Comparison of ENCODE assay signal across 9 cellular contexts in the genomic region with DNA sequence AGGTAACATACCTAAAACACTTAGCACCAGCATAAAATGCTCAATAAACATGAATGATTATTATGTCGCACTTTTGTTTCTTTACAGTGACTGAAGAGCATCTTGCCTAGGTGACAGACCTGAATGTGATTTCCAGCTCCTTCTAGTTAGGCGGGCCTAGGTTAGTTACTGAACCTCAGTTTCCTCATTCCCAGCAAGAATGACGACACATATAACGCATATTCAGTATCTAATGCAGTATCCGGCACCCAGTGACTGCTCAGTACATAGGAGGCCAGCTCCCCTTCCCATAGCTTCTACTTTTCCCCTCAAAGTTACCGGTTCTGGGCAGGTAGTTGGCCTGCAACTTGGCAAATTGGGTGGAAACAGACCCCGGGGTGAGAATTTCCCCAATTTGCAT. TPM values are rescaled to one million over a fixed set of nuclear protein-coding genes. Genes with fewer than 3 reads are reported as not detected.
DNase-seq lines count a peak whose midpoint lies in the region; ATAC-seq and TF ChIP-seq lines count a peak whose summit lies in the region.
"Had no signal": no experiment of that assay in that cellular context is flagged by ENCODE, and none has a peak within 500 bp of the region (broad histone marks: within the 10 kb centered on the region; RNA-seq: fewer than 3 reads in every experiment).

No MANE protein-coding gene starts in this region.

- H3K4me3 ChIP-seq in Caco-2 (ENCODE audit: low read depth, low read length): peak overlapping the region; percentile 74
- peak overlapping the region; percentile 80 for H3K4me3 ChIP-seq in brain microvascular endothelial cell (ENCODE audit: low read depth, low read length)
- H3K4me3 ChIP-seq in tibial nerve: peak overlapping the region in 1 of 4 donors; percentile 57

- H3K27me3 Mint-ChIP-seq in Caco-2 (ENCODE audit: insufficient read depth, unreplicated experiment): no peaks in the 10 kb centered on the region
- H3K27me3 Mint-ChIP-seq in naive thymus-derived CD8-positive, alpha-beta T cell: peaks cover 0 to 2% (median 0%) of the 10 kb centered on the region in 5 donors

- no peak for ATAC-seq in naive thymus-derived CD8-positive, alpha-beta T cell
- no peak for ATAC-seq in GM21515 (IDR thresholded peaks at IDR 0.05; ENCODE audit: unreplicated experiment)

- DNase-seq in Caco-2 (no peak), Kasumi-1 (lab: John Stamatoyannopoulos, UW) (peak; percentile 10 to 16), brain microvascular endothelial cell (no peak), tibial nerve (ENCODE audit: low spot score in 2 of 2) (no peak), dedifferentiated amniotic fluid mesenchymal stem cell (ENCODE audit: extremely low spot score) (no peak), cardiac septum (ENCODE audit: low spot score) (no peak)
- no peak for DNase-seq in naive thymus-derived CD8-positive, alpha-beta T cell

- CTCF ChIA-PET in Caco-2 (lab: Charles Lee): no interaction called here

- peaks cover 6% of the 10 kb centered on the region for H3K4me1 Mint-ChIP-seq in Caco-2 (ENCODE audit: low read depth, unreplicated experiment)
- peaks cover 11 to 28% (median 20%) of the 10 kb centered on the region in 4 donors for H3K4me1 Mint-ChIP-seq in naive thymus-derived CD8-positive, alpha-beta T cell

- TSS peak; percentile 35 for BruUV-seq in Caco-2 (replicated peaks; lab: Mats Ljungman, UMichigan)

- H3K4me3 Mint-ChIP-seq in Caco-2 (ENCODE audit: unreplicated experiment): peak overlapping the region; percentile 98
- peak overlapping the region; percentile 80 to 96 (median 90) for H3K4me3 Mint-ChIP-seq in naive thymus-derived CD8-positive, alpha-beta T cell

- no peak for TF ChIP-seq CTCF in Caco-2 (IDR thresholded peaks at IDR 0.05; ENCODE audit: insufficient read depth in 1 of 2, low read depth in 1 of 2, low read length in 1 of 2, severe bottlenecking in 1 of 2, unreplicated experiment in 1 of 2)
- no peak for TF ChIP-seq CTCF in brain microvascular endothelial cell (IDR thresholded peaks at IDR 0.05; ENCODE audit: low read depth, low read length, missing control alignments)
- TF ChIP-seq CTCF in tibial nerve (IDR thresholded peaks at IDR 0.05): no peak

- peaks cover 29% of the 10 kb centered on the region for H3K36me3 Mint-ChIP-seq in Caco-2 (ENCODE audit: insufficient read depth, unreplicated experiment)
- H3K36me3 Mint-ChIP-seq in naive thymus-derived CD8-positive, alpha-beta T cell: peaks cover 0 to 9% (median 0%) of the 10 kb centered on the region in 3 donors

- no peak for TF ChIP-seq EP300 in tibial nerve (IDR thresholded peaks at IDR 0.05)

- H3K27ac ChIP-seq in brain microvascular endothelial cell (no peak overlapping the region), tibial nerve (no peak overlapping the region)
- H3K27ac ChIP-seq: parathyroid adenoma had no signal

- intact Hi-C loops in Caco-2 (cut with micrococcal nuclease; ENCODE audit: unreplicated experiment): loop anchor here (2.0 kb wide), 1 partner anchor 16 kb away; the partner anchor contains the start of gene PAQR7
- intact Hi-C loops in cardiac septum (cut with DNase I): no loop called here

- no peaks in the 10 kb centered on the region for H3K9me3 Mint-ChIP-seq in Caco-2 (ENCODE audit: unreplicated experiment)
- no peaks in the 10 kb centered on the region for H3K9me3 Mint-ChIP-seq in naive thymus-derived CD8-positive, alpha-beta T cell

- H3K27me3 ChIP-seq in Caco-2 (replicated peaks; ENCODE audit: control insufficient read depth, insufficient read depth, low read length) (no peaks in the 10 kb centered on the region), brain microvascular endothelial cell (replicated peaks) (no peaks in the 10 kb centered on the region), tibial nerve (no peaks in the 10 kb centered on the region)

- H3K4me1 ChIP-seq in Caco-2 (peaks cover 6% of the 10 kb centered on the region; the same call in 1 of the 2 replicates), tibial nerve (peaks cover 0 to 24% (median 10%) of the 10 kb centered on the region in 4 donors)

- POLR2A ChIA-PET in Caco-2 (lab: Charles Lee): interaction anchor here (0.6 kb wide), 1 partner anchor 375 kb away, joined by 3 read pairs; no protein-coding TSS in a partner anchor
- POLR2A ChIA-PET in naive thymus-derived CD8-positive, alpha-beta T cell (lab: Charles Lee): no interaction called here

- in situ Hi-C loops in brain microvascular endothelial cell (cut with HindIII; ENCODE audit: low pct_ligation_motif_present, low sequenced_read_pairs): no loop called here

- TF ChIP-seq POLR2A in tibial nerve (IDR thresholded peaks at IDR 0.05): no peak

- H3K36me3 ChIP-seq in Caco-2 (ENCODE audit: control insufficient read depth, insufficient read depth, low read length) (no peaks in the 10 kb centered on the region), brain microvascular endothelial cell (replicated peaks) (peaks cover 4% of the 10 kb centered on the region), tibial nerve (peaks cover 0 to 15% (median 0%) of the 10 kb centered on the region in 3 donors)

- H3K9me3 ChIP-seq in Caco-2: no peaks in the 10 kb centered on the region; the same call in 1 of the 2 replicates
- H3K9me3 ChIP-seq in tibial nerve: no peaks in the 10 kb centered on the region

- WGBS in tibial nerve, 2 donors: 47 to 48% methylated on average over 7 of the region's 7 CpGs

- H3K27ac Mint-ChIP-seq in Caco-2 (ENCODE audit: unreplicated experiment): peak overlapping the region; percentile 96
- H3K27ac Mint-ChIP-seq in naive thymus-derived CD8-positive, alpha-beta T cell: peak overlapping the region in 7 of 10 donors; percentile 8 to 84 (median 59)

RNA-seq across cellular contexts. Expression of gene AUNIP, which starts 0.8 kb away (rescaled TPM):
- 12.3 and 16.8 TPM in 2 replicates for total RNA-seq in Caco-2 (2022)
- total RNA-seq in naive thymus-derived CD8-positive, alpha-beta T cell: not detected
- polyA plus RNA-seq in naive thymus-derived CD8-positive, alpha-beta T cell: not detected
- not detected for total RNA-seq in tibial nerve
- not detected for total RNA-seq in cardiac septum

RNA-seq across cellular contexts. Expression of gene PAQR7, which starts 17.0 kb away (rescaled TPM):
- total RNA-seq in Caco-2 (2022) (22.3 and 26.0 TPM in 2 replicates), tibial nerve (1 to 10 TPM; 5.4 to 8.7 (median 7.5) TPM), cardiac septum (2.4 TPM)
- 1 to 10 TPM; 6.3 to 6.5 TPM for total RNA-seq in naive thymus-derived CD8-positive, alpha-beta T cell
- under 1 TPM; 0.08 to 0.32 (median 0.30) TPM for polyA plus RNA-seq in naive thymus-derived CD8-positive, alpha-beta T cell

RNA-seq across cellular contexts. Expression of gene MTFR1L, which starts 38.7 kb away (rescaled TPM):
- total RNA-seq in Caco-2 (2022) (23.5 and 26.2 TPM in 2 replicates), tibial nerve (10 to 100 TPM; 65.7 to 99.4 (median 77.2) TPM), cardiac septum (187 TPM)
- 10 to 100 TPM; 50.0 to 56.4 TPM for total RNA-seq in naive thymus-derived CD8-positive, alpha-beta T cell
- 10 to 100 TPM; 34.3 to 42.6 (median 40.9) TPM for polyA plus RNA-seq in naive thymus-derived CD8-positive, alpha-beta T cell

RNA-seq across cellular contexts. Expression of gene STMN1, which starts 47.7 kb away (rescaled TPM):
- total RNA-seq in Caco-2 (2022): 188 and 207 TPM in 2 replicates
- total RNA-seq in naive thymus-derived CD8-positive, alpha-beta T cell: 10 to 100 TPM; 83.3 to 86.0 TPM
- 100 to 1,000 TPM; 197 to 238 (median 205) TPM for polyA plus RNA-seq in naive thymus-derived CD8-positive, alpha-beta T cell
- 100 to 1,000 TPM in 2 of 4 donors, 10 to 100 TPM in 2; 79.2 to 140 (median 105) TPM for total RNA-seq in tibial nerve
- 55.4 TPM for total RNA-seq in cardiac septum

RNA-seq across cellular contexts. Expression of gene SELENON, which starts 58.5 kb away (rescaled TPM):
- 58.3 and 60.6 TPM in 2 replicates for total RNA-seq in Caco-2 (2022)
- 10 to 100 TPM; 19.2 to 20.4 TPM for total RNA-seq in naive thymus-derived CD8-positive, alpha-beta T cell
- 1 to 10 TPM; 2.6 to 7.0 (median 2.7) TPM for polyA plus RNA-seq in naive thymus-derived CD8-positive, alpha-beta T cell
- 10 to 100 TPM; 17.6 to 54.0 (median 36.8) TPM for total RNA-seq in tibial nerve
- 53.0 TPM for total RNA-seq in cardiac septum

Comparison
In these comparisons a context has a peak if more than half of its experiments do, and no peak if none do; other contexts are left out.
1. DNase-seq: peak in Kasumi-1 (2 of 2); none in Caco-2 (0 of 2), brain microvascular endothelial cell (single experiment), naive thymus-derived CD8-positive, alpha-beta T cell (0 of 10), tibial nerve (0 of 2), dedifferentiated amniotic fluid mesenchymal stem cell (single experiment) and cardiac septum (single experiment).
2. RNA of gene AUNIP, which starts 0.8 kb away (total RNA-seq): 12.3 to 16.8 TPM in Caco-2; not detected in cardiac septum (single experiment), not detected in naive thymus-derived CD8-positive, alpha-beta T cell and not detected in tibial nerve; every median in the first group is over 10 times any median in the second.